ENCODE assay signal across 26 cellular contexts in the genomic region with DNA sequence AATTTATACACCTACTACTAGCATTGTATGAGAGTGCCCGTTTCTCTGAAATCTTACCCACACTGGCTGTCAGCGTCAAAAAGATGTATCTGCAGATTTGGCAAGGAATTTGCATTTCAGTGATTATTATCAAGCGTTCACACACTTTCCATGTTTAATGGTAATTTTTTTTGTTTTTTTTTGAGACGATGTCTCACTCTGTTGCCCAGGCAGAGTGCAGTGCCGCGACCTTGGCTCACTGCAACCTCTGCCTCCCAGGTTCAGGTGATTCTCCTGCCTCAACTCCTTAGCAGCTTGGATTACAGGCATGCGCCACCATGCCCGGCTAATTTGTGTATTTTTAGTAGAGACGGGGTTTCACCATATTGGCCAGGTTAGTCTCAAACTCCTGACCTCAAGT. TPM values are rescaled to one million over a fixed set of nuclear protein-coding genes. Genes with fewer than 3 reads are reported as not detected.
DNase-seq lines count a peak whose midpoint lies in the region; ATAC-seq and TF ChIP-seq lines count a peak whose summit lies in the region.
"Had no signal": no experiment of that assay in that cellular context is flagged by ENCODE, and none has a peak within 500 bp of the region (broad histone marks: within the 10 kb centered on the region; RNA-seq: fewer than 3 reads in every experiment).

No MANE protein-coding gene starts in this region.

- no peak for TF ChIP-seq EP300 in stomach (IDR thresholded peaks at IDR 0.05)

- no peak overlapping the region for H3K4ac ChIP-seq in mesenchymal stem cell (ENCODE audit: low read depth in 1 of 2, low read length in 2 of 2)

- H2BK12ac ChIP-seq in mesenchymal stem cell (ENCODE audit: low read length in 2 of 2) = no peak overlapping the region

- no peak overlapping the region for H2BK120ac ChIP-seq in mesenchymal stem cell (ENCODE audit: low read depth, low read length)

- no peak overlapping the region for H3K14ac ChIP-seq in mesenchymal stem cell (ENCODE audit: low read length in 2 of 2)

- peaks cover 67% of the 10 kb centered on the region for H3K79me2 ChIP-seq in PC-3 (ENCODE audit: low read length)

- H3K27me3 ChIP-seq in AG04450 (ENCODE audit: control insufficient read depth, insufficient read depth, low read length) = no peaks in the 10 kb centered on the region
- H3K27me3 ChIP-seq in mesenchymal stem cell (ENCODE audit: control insufficient read depth in 1 of 2, insufficient read depth in 1 of 2, low read length in 2 of 2) = no peaks in the 10 kb centered on the region
- no peaks in the 10 kb centered on the region for H3K27me3 ChIP-seq in stomach
- no peaks in the 10 kb centered on the region for H3K27me3 ChIP-seq in PC-3 (ENCODE audit: low read length)
- H3K27me3 ChIP-seq: neural progenitor cell had no signal

- BruUV-seq in PC-3 (replicated peaks; lab: Mats Ljungman, UMichigan) = no TSS peak

- H2BK5ac ChIP-seq in mesenchymal stem cell (ENCODE audit: low read depth, low read length, poor library complexity, severe bottlenecking) = no peak overlapping the region

- peaks cover 49% of the 10 kb centered on the region for H3K4me1 Mint-ChIP-seq in WTC11
- no peaks in the 10 kb centered on the region for H3K4me1 Mint-ChIP-seq in activated T-cell treated with anti-CD3 and anti-CD28 coated beads, Interleukin-2, amount 50 U/mL, for 4 hours (ENCODE audit: low read depth)
- H3K4me1 Mint-ChIP-seq: activated B cell treated with CpG ODN at 0.5 μM for 24 hours had no signal

- DNase-seq in AG04450 (ENCODE audit: low read depth, low spot score) = no peak
- no peak for DNase-seq in WTC11 (ENCODE audit: low spot score)
- no peak for DNase-seq in mesenchymal stem cell
- DNase-seq in stomach = no peak
- no peak for DNase-seq in activated T-cell treated with anti-CD3 and anti-CD28 coated beads, Interleukin-2, amount 50 U/mL, for 4 hours
- DNase-seq in stimulated activated CD4-positive, alpha-beta T cell treated with anti-CD3 and anti-CD28 coated beads, Interleukin-4, amount 100 ng/mL, for 1 hour = no peak
- no peak for DNase-seq in PC-3
- DNase-seq: activated B cell treated with CpG ODN at 0.5 μM for 24 hours; activated CD4-positive, alpha-beta T cell treated with anti-CD3 and anti-CD28 coated beads, Interleukin-2, amount 50 U/mL, for 48 hours; activated CD8-positive, alpha-beta memory T cell treated with anti-CD3 and anti-CD28 coated beads, Interleukin-2, amount 50 U/mL, for 48 hours; activated effector memory CD4-positive, alpha-beta T cell treated with Interleukin-2 at 50 U/mL for 16 hours; HCEC 1CT; midbrain; MV-4-11; NCI-H1694; NCI-H2171; NCI-H524; psoas muscle; stimulated activated CD4-positive, alpha-beta T cell treated with anti-CD3 and anti-CD28 coated beads, Interleukin-2, amount 100 ng/mL, for 48 hours; stimulated activated naive CD8-positive, alpha-beta T cell treated with anti-CD3 and anti-CD28 coated beads, Interleukin-15, Interleukin-2, amounts not matched to agents 100 U/mL and 50 U/mL, for 24 hours; T-helper 9 cell had no signal

- H4K20me1 ChIP-seq in PC-3 (ENCODE audit: low read length) = no peaks in the 10 kb centered on the region; the same call in 1 of the 2 replicates

- no peak overlapping the region for H2AK5ac ChIP-seq in mesenchymal stem cell (ENCODE audit: low read length, severe bottlenecking)

- H4K91ac ChIP-seq in mesenchymal stem cell (ENCODE audit: low read length) = no peak overlapping the region

- peaks cover 6 to 18% of the 10 kb centered on the region in 2 experiments for H3K36me3 ChIP-seq in mesenchymal stem cell (ENCODE audit: control insufficient read depth in 1 of 2, insufficient read depth in 2 of 2, low read depth in 1 of 2, low read length in 2 of 2)
- H3K36me3 ChIP-seq in stomach = peaks cover 4 to 6% (median 6%) of the 10 kb centered on the region in 4 donors
- no peaks in the 10 kb centered on the region for H3K36me3 ChIP-seq in PC-3 (ENCODE audit: low read depth, low read length)
- H3K36me3 ChIP-seq: neural progenitor cell had no signal

- H3K4me3 Mint-ChIP-seq in WTC11 = no peak overlapping the region
- no peak overlapping the region for H3K4me3 Mint-ChIP-seq in activated T-cell treated with anti-CD3 and anti-CD28 coated beads, Interleukin-2, amount 50 U/mL, for 4 hours
- H3K4me3 Mint-ChIP-seq: activated B cell treated with CpG ODN at 0.5 μM for 24 hours, brain, neural progenitor cell had no signal

- WGBS in mesenchymal stem cell = 97% methylated on average over 9 of the region's 9 CpGs
- WGBS in stomach, 5 donors = 74 to 91% (median 86%) methylated on average over 9 of the region's 9 CpGs

- no peak for TF ChIP-seq CTCF in AG04450 (IDR thresholded peaks at IDR 0.05; ENCODE audit: low read depth, low read length)
- no peak for TF ChIP-seq CTCF in WTC11 (IDR thresholded peaks at IDR 0.05)
- TF ChIP-seq CTCF in stomach (IDR thresholded peaks at IDR 0.05) = no peak
- no peak for TF ChIP-seq CTCF in PC-3 (conservative IDR thresholded peaks at IDR 0.05; ENCODE audit: low read depth, low read length)

- ATAC-seq in WTC11 (no peak), GM21390 (IDR thresholded peaks at IDR 0.05; ENCODE audit: unreplicated experiment) (no peak), PC-3 (no peak)
- no peak for ATAC-seq in activated T-cell treated with anti-CD3 and anti-CD28 coated beads, Interleukin-2, amount 50 U/mL, for 4 hours
- ATAC-seq: psoas muscle; stimulated activated naive CD8-positive, alpha-beta T cell treated with anti-CD3 and anti-CD28 coated beads, Interleukin-15, Interleukin-2, amounts not matched to agents 100 U/mL and 50 U/mL, for 24 hours had no signal

- H3K27ac ChIP-seq in AG04450 (ENCODE audit: low read depth, low read length) (peak overlapping the region; percentile 11), mesenchymal stem cell (ENCODE audit: low read length, poor library complexity, severe bottlenecking) (peak overlapping the region; percentile 54), stomach (peak overlapping the region in 4 of 5 donors; percentile 64 to 92 (median 90)), PC-3 (ENCODE audit: low read length) (no peak overlapping the region)
- H3K27ac ChIP-seq: KMS-11, neural progenitor cell had no signal

- H3K4me3 ChIP-seq in AG04450 (ENCODE audit: low read depth, low read length) (no peak overlapping the region), mesenchymal stem cell (ENCODE audit: insufficient read depth in 1 of 2, low read depth in 1 of 2, low read length in 2 of 2) (no peak overlapping the region), stomach (no peak overlapping the region), PC-3 (ENCODE audit: low read length) (no peak overlapping the region)
- H3K4me3 ChIP-seq: neural progenitor cell, psoas muscle had no signal

- H3K9me3 ChIP-seq in AG04450 (ENCODE audit: control insufficient read depth, insufficient read depth, low read length) (no peaks in the 10 kb centered on the region), mesenchymal stem cell (ENCODE audit: control insufficient read depth, low read length) (no peaks in the 10 kb centered on the region), stomach (no peaks in the 10 kb centered on the region), PC-3 (ENCODE audit: low read length) (no peaks in the 10 kb centered on the region)
- H3K9me3 ChIP-seq: psoas muscle had no signal

- no peaks in the 10 kb centered on the region for H3K9me2 ChIP-seq in PC-3 (replicated peaks; ENCODE audit: low read length)

- intact Hi-C loops in stomach (cut with DNase I; ENCODE audit: low total_unique reads) = no loop called here
- intact Hi-C loops in PC-3 (cut with micrococcal nuclease) = loop anchor here (5.0 kb wide), 1 partner anchor 142 kb away; no protein-coding TSS in a partner anchor

- H3F3A ChIP-seq in PC-3 (ENCODE audit: low read length, unreplicated experiment) = peaks cover 8% of the 10 kb centered on the region

- H3K18ac ChIP-seq in mesenchymal stem cell (ENCODE audit: low read depth in 1 of 2, low read length in 2 of 2) = no peak overlapping the region

- H4K8ac ChIP-seq in mesenchymal stem cell (ENCODE audit: low read length) = no peak overlapping the region

- no peak overlapping the region for H2AFZ ChIP-seq in mesenchymal stem cell (ENCODE audit: low read depth, low read length)
- no peak overlapping the region for H2AFZ ChIP-seq in PC-3 (ENCODE audit: low read length)
- H2AFZ ChIP-seq: neural progenitor cell had no signal

- H3K4me2 ChIP-seq in mesenchymal stem cell (ENCODE audit: low read length, poor library complexity, severe bottlenecking) = no peak overlapping the region
- H3K4me2 ChIP-seq in PC-3 (ENCODE audit: low read length) = no peak overlapping the region
- H3K4me2 ChIP-seq: KMS-11, neural progenitor cell had no signal

- no peak for TF ChIP-seq POLR2A in stomach (IDR thresholded peaks at IDR 0.05)

- POLR2A ChIA-PET in AG04450 (lab: Yijun Ruan, JAX) (no interaction called here), WTC11 (lab: Charles Lee) (no interaction called here), PC-3 (lab: Charles Lee; ENCODE audit: unreplicated experiment) (no interaction called here)

- H3K23ac ChIP-seq in mesenchymal stem cell (ENCODE audit: low read length in 2 of 2) = no peak overlapping the region

- CTCF ChIA-PET in AG04450 (lab: Charles Lee) = interaction anchor here (1.0 to 1.2 kb wide), 2 partner anchors 13 to 16 kb away, joined by 3 to 8 read pairs; no protein-coding TSS in a partner anchor
- CTCF ChIA-PET in WTC11 (lab: Charles Lee) = no interaction called here
- CTCF ChIA-PET in PC-3 (lab: Charles Lee) = no interaction called here

- no peaks in the 10 kb centered on the region for H3K27me3 Mint-ChIP-seq in WTC11 (ENCODE audit: low read depth)
- H3K27me3 Mint-ChIP-seq in activated T-cell treated with anti-CD3 and anti-CD28 coated beads, Interleukin-2, amount 50 U/mL, for 4 hours (ENCODE audit: low read depth) = no peaks in the 10 kb centered on the region
- H3K27me3 Mint-ChIP-seq: activated B cell treated with CpG ODN at 0.5 μM for 24 hours, brain had no signal

- peaks cover 4% of the 10 kb centered on the region for H3K9me3 Mint-ChIP-seq in WTC11
- H3K9me3 Mint-ChIP-seq in activated T-cell treated with anti-CD3 and anti-CD28 coated beads, Interleukin-2, amount 50 U/mL, for 4 hours = no peaks in the 10 kb centered on the region
- H3K9me3 Mint-ChIP-seq: activated B cell treated with CpG ODN at 0.5 μM for 24 hours, neural progenitor cell had no signal

- H3K4me1 ChIP-seq in mesenchymal stem cell (ENCODE audit: control insufficient read depth, insufficient read depth, low read depth, low read length) (peaks cover 30% of the 10 kb centered on the region), stomach (peaks cover 22 to 85% (median 57%) of the 10 kb centered on the region in 4 donors), PC-3 (ENCODE audit: insufficient read depth, low read length) (peaks cover 39% of the 10 kb centered on the region)

- H2BK15ac ChIP-seq in mesenchymal stem cell (ENCODE audit: low read depth, poor library complexity, severe bottlenecking) = no peak overlapping the region

- H3K79me1 ChIP-seq in mesenchymal stem cell (replicated peaks; ENCODE audit: low read length, poor library complexity, severe bottlenecking) = no peaks in the 10 kb centered on the region

- H3K27ac Mint-ChIP-seq in WTC11 = peak overlapping the region; percentile 74; the same call in 1 of the 2 replicates
- H3K27ac Mint-ChIP-seq: activated B cell treated with CpG ODN at 0.5 μM for 24 hours, neural progenitor cell had no signal

- peaks cover 9% of the 10 kb centered on the region for H3K36me3 Mint-ChIP-seq in WTC11
- no peaks in the 10 kb centered on the region for H3K36me3 Mint-ChIP-seq in activated T-cell treated with anti-CD3 and anti-CD28 coated beads, Interleukin-2, amount 50 U/mL, for 4 hours (ENCODE audit: insufficient read depth)

- H3K9ac ChIP-seq in mesenchymal stem cell (ENCODE audit: low read length) (peak overlapping the region; percentile 72), PC-3 (ENCODE audit: low read length) (no peak overlapping the region)
- H3K9ac ChIP-seq: KMS-11, neural progenitor cell had no signal

RNA-seq across cellular contexts. Expression of a gene that starts 14.3 kb away (rescaled TPM):
- polyA plus RNA-seq in AG04450 (2011; rRNA removed) (37.5 and 51.3 TPM in 2 replicates), stomach (10 to 100 TPM; 19.0 to 34.2 (median 31.0) TPM)
- 81.5 and 92.0 TPM in 2 replicates for polyA minus RNA-seq in AG04450 (2011; rRNA and poly(A)+ RNA removed)
- total RNA-seq in WTC11 (2021) (87.5 to 104 TPM (median 89.1 TPM) in 3 replicates), stomach (10 to 100 TPM; 36.2 to 95.9 (median 61.4) TPM), PC-3 (2014; rRNA removed) (22.8 and 28.3 TPM in 2 replicates)
- 49.4 TPM for polyA plus RNA-seq in mesenchymal stem cell (2013, experiment 1 of 2)
- 49.9 TPM for polyA plus RNA-seq in mesenchymal stem cell (2013, experiment 2 of 2)
- total RNA-seq in activated T-cell treated with anti-CD3 and anti-CD28 coated beads, Interleukin-2, amount 50 U/mL, for 4 hours = 10 to 100 TPM; 37.1 to 38.8 (median 38.2) TPM

RNA-seq across cellular contexts. Expression of a gene that starts 47.3 kb away (rescaled TPM):
- polyA plus RNA-seq in AG04450 (2011; rRNA removed) = not detected in 2 replicates
- polyA minus RNA-seq in AG04450 (2011; rRNA and poly(A)+ RNA removed) = not detected in 2 replicates
- not detected in 3 replicates for total RNA-seq in WTC11 (2021)
- not detected for polyA plus RNA-seq in mesenchymal stem cell (2013, experiment 1 of 2)
- not detected for polyA plus RNA-seq in mesenchymal stem cell (2013, experiment 2 of 2)
- not detected for total RNA-seq in stomach
- not detected for polyA plus RNA-seq in stomach
- not detected for total RNA-seq in activated T-cell treated with anti-CD3 and anti-CD28 coated beads, Interleukin-2, amount 50 U/mL, for 4 hours
- total RNA-seq in PC-3 (2014; rRNA removed) = not detected in 2 replicates
- total RNA-seq: activated B cell treated with CpG ODN at 0.5 μM for 24 hours, HT-29, psoas muscle had no signal
